ENCODE assay signal across 24 cellular contexts in genomic region chr17:67712375-67712774, GRCh38.
"Had no signal": no experiment of that assay in that cellular context is flagged by ENCODE, and none has a peak within 500 bp of the region (broad histone marks: within the 10 kb centered on the region; RNA-seq: fewer than 3 reads in every experiment).

No MANE protein-coding gene starts in this region.

- H3K27me3 ChIP-seq: foreskin keratinocyte, heart left ventricle, neutrophil, spleen, testis, tibial nerve, upper lobe of right lung, vagina had no signal

- H3K36me3 Mint-ChIP-seq: naive thymus-derived CD8-positive, alpha-beta T cell had no signal

- H3K4me1 ChIP-seq: upper lobe of right lung had no signal

- ATAC-seq: foreskin keratinocyte; heart left ventricle; left lobe of liver; mucosa of descending colon; naive thymus-derived CD8-positive, alpha-beta T cell; sciatic nerve; stimulated activated naive B cell treated with anti-CD40 and anti-IgM and Interleukin-4, amounts not matched to agents 10 μg/mL and 1 μg/mL and 100 μg/mL, for 72 hours; stimulated activated naive CD8-positive, alpha-beta T cell treated with anti-CD3 and anti-CD28 coated beads, Interleukin-15, amount 100 ng/mL, for 72 hours; upper lobe of right lung had no signal

- H3K9me3 Mint-ChIP-seq: naive thymus-derived CD8-positive, alpha-beta T cell; stimulated activated naive B cell treated with anti-CD40 and anti-IgM and Interleukin-4, amounts not matched to agents 10 μg/mL and 1 μg/mL and 100 μg/mL, for 72 hours; stimulated activated naive CD8-positive, alpha-beta T cell treated with anti-CD3 and anti-CD28 coated beads, Interleukin-15, amount 100 ng/mL, for 72 hours had no signal

- H3K9me3 ChIP-seq: heart left ventricle, mucosa of descending colon, neutrophil, spleen, testis, tibial nerve, upper lobe of right lung, vagina had no signal

- H3K27ac Mint-ChIP-seq: endodermal cell; stimulated activated naive B cell treated with anti-CD40 and anti-IgM and Interleukin-4, amounts not matched to agents 10 μg/mL and 1 μg/mL and 100 μg/mL, for 72 hours; stimulated activated naive CD8-positive, alpha-beta T cell treated with anti-CD3 and anti-CD28 coated beads, Interleukin-15, amount 100 ng/mL, for 72 hours had no signal

- H3K27me3 Mint-ChIP-seq: stimulated activated naive B cell treated with anti-CD40 and anti-IgM and Interleukin-4, amounts not matched to agents 10 μg/mL and 1 μg/mL and 100 μg/mL, for 72 hours; stimulated activated naive CD8-positive, alpha-beta T cell treated with anti-CD3 and anti-CD28 coated beads, Interleukin-15, amount 100 ng/mL, for 72 hours had no signal

- H3K4me3 Mint-ChIP-seq: endodermal cell; naive thymus-derived CD8-positive, alpha-beta T cell; stimulated activated naive B cell treated with anti-CD40 and anti-IgM and Interleukin-4, amounts not matched to agents 10 μg/mL and 1 μg/mL and 100 μg/mL, for 72 hours; stimulated activated naive CD8-positive, alpha-beta T cell treated with anti-CD3 and anti-CD28 coated beads, Interleukin-15, amount 100 ng/mL, for 72 hours had no signal

- H3K36me3 ChIP-seq: heart left ventricle, neutrophil, spleen, tibial nerve, upper lobe of right lung, vagina had no signal

- FAIRE-seq: endothelial cell of umbilical vein had no signal

- DNase-seq: dermis blood vessel endothelial cell; effector CD4-positive, alpha-beta T cell; endodermal cell; erythroblast; foreskin keratinocyte; heart left ventricle; islet precursor cell; mammary epithelial cell; mucosa of descending colon; naive thymus-derived CD8-positive, alpha-beta T cell; spleen; stimulated activated CD4-positive, alpha-beta T cell treated with anti-CD3 and anti-CD28 coated beads, Interleukin-15, amount 100 ng/mL, for 24 hours; stimulated activated CD4-positive, alpha-beta T cell treated with anti-CD3 and anti-CD28 coated beads, Interleukin-1b, Interleukin-23, amount 100 ng/mL, for 48 hours; stimulated activated CD4-positive, alpha-beta T cell treated with anti-CD3 and anti-CD28 coated beads, Interleukin-4, amount 100 ng/mL, for 24 hours; stimulated activated naive B cell treated with anti-CD40 and anti-IgM and Interleukin-4, amounts not matched to agents 10 μg/mL and 1 μg/mL and 100 μg/mL, for 72 hours; stimulated activated naive CD8-positive, alpha-beta T cell treated with anti-CD3 and anti-CD28 coated beads, Interleukin-15, amount 100 ng/mL, for 72 hours; testis; upper lobe of right lung had no signal

- H3K4me3 ChIP-seq: heart left ventricle, mucosa of descending colon, spleen, testis, tibial nerve, upper lobe of right lung, vagina had no signal

- H3K27ac ChIP-seq: foreskin keratinocyte, heart left ventricle, neutrophil, spleen, testis, tibial nerve, upper lobe of right lung, vagina had no signal
